ENCODE assay signal across 9 cellular contexts in genomic region chr9:14347408-14348224, GRCh38.
DNase-seq lines count a peak whose midpoint lies in the region; ATAC-seq and TF ChIP-seq lines count a peak whose summit lies in the region.
"Had no signal": no experiment of that assay in that cellular context is flagged by ENCODE, and none has a peak within 500 bp of the region (broad histone marks: within the 10 kb centered on the region; RNA-seq: fewer than 3 reads in every experiment).

No MANE protein-coding gene starts in this region.

- H3K4me3 Mint-ChIP-seq in activated naive CD8-positive, alpha-beta T cell treated with anti-CD3 and anti-CD28 coated beads, Interleukin-2, amount 50 U/mL, for 24 hours = no peak overlapping the region

- H3K36me3 Mint-ChIP-seq in activated naive CD8-positive, alpha-beta T cell treated with anti-CD3 and anti-CD28 coated beads, Interleukin-2, amount 50 U/mL, for 24 hours (ENCODE audit: low read depth) = no peaks in the 10 kb centered on the region

- CTCF ChIA-PET in RWPE1 (lab: Yijun Ruan, JAX) = interaction anchor here (0.6 to 0.7 kb wide), 4 partner anchors 82 to 785 kb away, joined by 4 to 5 read pairs (median 4); no protein-coding TSS in a partner anchor

- H3K4me1 Mint-ChIP-seq in activated naive CD8-positive, alpha-beta T cell treated with anti-CD3 and anti-CD28 coated beads, Interleukin-2, amount 50 U/mL, for 24 hours = peaks cover 9% of the 10 kb centered on the region

- no peak overlapping the region for H3K27ac Mint-ChIP-seq in activated naive CD8-positive, alpha-beta T cell treated with anti-CD3 and anti-CD28 coated beads, Interleukin-2, amount 50 U/mL, for 24 hours

- POLR2A ChIA-PET in RWPE1 (lab: Yijun Ruan, JAX; ENCODE audit: low non-redundant PET) = interaction anchor here (0.6 to 1.1 kb wide), 2 partner anchors 24 to 33 kb away, joined by 3 read pairs; no protein-coding TSS in a partner anchor

- peak overlapping the region; percentile 82 for H3K27ac ChIP-seq in RWPE1

- H3K9me3 Mint-ChIP-seq in activated naive CD8-positive, alpha-beta T cell treated with anti-CD3 and anti-CD28 coated beads, Interleukin-2, amount 50 U/mL, for 24 hours = no peaks in the 10 kb centered on the region

- H3K27me3 ChIP-seq in neuron (ENCODE audit: insufficient read depth, low read length) = peaks cover 92% of the 10 kb centered on the region

- no peak; the same call in 1 of the 2 replicates for TF ChIP-seq CTCF in RWPE1 (conservative IDR thresholded peaks at IDR 0.05; ENCODE audit: low read depth)

- peaks cover 16% of the 10 kb centered on the region for H3K27me3 Mint-ChIP-seq in activated naive CD8-positive, alpha-beta T cell treated with anti-CD3 and anti-CD28 coated beads, Interleukin-2, amount 50 U/mL, for 24 hours

- H3K4me3 ChIP-seq in neuron (ENCODE audit: low read length) = peak overlapping the region; percentile 37

- peaks cover 65% of the 10 kb centered on the region for H3K4me1 ChIP-seq in neuron (ENCODE audit: insufficient read depth, low read length)

- DNase-seq in Ammon's horn (ENCODE audit: low spot score) = peak; percentile 55
- DNase-seq in RWPE1 (ENCODE audit: low spot score) = peak; percentile 53
- DNase-seq in glomerular visceral epithelial cell (ENCODE audit: extremely low spot score) = peak; percentile 33
- DNase-seq in activated CD8-positive, alpha-beta memory T cell treated with anti-CD3 and anti-CD28 coated beads for 24 hours = no peak
- DNase-seq in activated naive CD8-positive, alpha-beta T cell treated with anti-CD3 and anti-CD28 coated beads, Interleukin-2, amount 50 U/mL, for 24 hours = no peak
- DNase-seq: DND-41 had no signal

- peak overlapping the region; percentile 74 for H2AFZ ChIP-seq in neuron (ENCODE audit: low read depth, low read length)

- ATAC-seq in HG02973 (IDR thresholded peaks at IDR 0.05; ENCODE audit: unreplicated experiment) (no peak), HG03439 (IDR thresholded peaks at IDR 0.05; ENCODE audit: unreplicated experiment) (no peak)
- ATAC-seq in activated naive CD8-positive, alpha-beta T cell treated with anti-CD3 and anti-CD28 coated beads, Interleukin-2, amount 50 U/mL, for 24 hours = no peak

- H3K36me3 ChIP-seq in neuron (ENCODE audit: insufficient read depth, low read length) = no peaks in the 10 kb centered on the region

- no peaks in the 10 kb centered on the region for H3K9me3 ChIP-seq in neuron (ENCODE audit: low read length)

Comparison
In these comparisons a context has a peak if more than half of its experiments do, and no peak if none do; other contexts are left out.
1. DNase-seq: peak in Ammon's horn (single experiment), RWPE1 (single experiment) and glomerular visceral epithelial cell (single experiment); none in activated CD8-positive, alpha-beta memory T cell treated with anti-CD3 and anti-CD28 coated beads for 24 hours (single experiment) and activated naive CD8-positive, alpha-beta T cell treated with anti-CD3 and anti-CD28 coated beads, Interleukin-2, amount 50 U/mL, for 24 hours (single experiment).